Comparison of ENCODE assay signal across 12 cellular contexts in the genomic region with DNA sequence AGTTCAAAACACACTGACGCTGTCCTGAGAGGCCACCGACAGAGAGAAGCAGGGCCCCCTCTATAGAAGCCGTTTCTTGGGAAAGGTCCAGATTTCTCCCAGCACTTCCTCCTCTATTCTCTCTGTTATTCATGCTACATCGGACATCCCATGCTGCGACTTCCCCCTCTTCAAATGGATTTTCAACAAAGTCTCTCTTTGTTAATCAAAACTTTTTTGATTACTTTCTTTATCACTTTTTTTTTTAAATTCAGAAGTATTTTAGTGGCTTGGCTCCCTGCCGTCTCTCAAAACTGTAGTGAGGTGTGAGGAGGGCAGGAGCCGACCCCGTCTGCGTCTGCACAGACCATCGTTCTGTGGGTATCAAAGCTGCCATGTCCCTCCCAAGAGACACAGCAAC.
DNase-seq lines count a peak whose midpoint lies in the region; ATAC-seq and TF ChIP-seq lines count a peak whose summit lies in the region.
"Had no signal": no experiment of that assay in that cellular context is flagged by ENCODE, and none has a peak within 500 bp of the region (broad histone marks: within the 10 kb centered on the region; RNA-seq: fewer than 3 reads in every experiment).

No MANE protein-coding gene starts in this region.

- no peak for ATAC-seq in body of pancreas
- no peak for ATAC-seq in lower lobe of right lung
- ATAC-seq in GM21381 (IDR thresholded peaks at IDR 0.05; ENCODE audit: unreplicated experiment), result no peak

- POLR2A ChIA-PET in OCI-LY7 (lab: Charles Lee), result no interaction called here

- H3K27me3 ChIP-seq in HUES48 (ENCODE audit: control insufficient read depth, insufficient read depth, low read length) (no peaks in the 10 kb centered on the region), body of pancreas (no peaks in the 10 kb centered on the region), lower lobe of right lung (ENCODE audit: low read depth) (no peaks in the 10 kb centered on the region), subcutaneous abdominal adipose tissue (ENCODE audit: control insufficient read depth in 5 of 5, insufficient read depth in 4 of 5, low read length in 5 of 5) (no peaks in the 10 kb centered on the region)

- no peak overlapping the region for H2AFZ ChIP-seq in OCI-LY7 (ENCODE audit: low read length)

- no peak overlapping the region for H3K4me2 ChIP-seq in OCI-LY7 (ENCODE audit: low read length)
- H3K4me2 ChIP-seq: SK-N-SH had no signal

- peak overlapping the region; percentile 27 for H3K27ac ChIP-seq in HUES48 (ENCODE audit: low read depth, low read length)
- peak overlapping the region; percentile 18 to 83 (median 66) for H3K27ac ChIP-seq in body of pancreas
- peak overlapping the region; percentile 83 for H3K27ac ChIP-seq in lower lobe of right lung
- H3K27ac ChIP-seq in subcutaneous abdominal adipose tissue (ENCODE audit: low read depth, low read length), result peak overlapping the region; percentile 92
- no peak overlapping the region for H3K27ac ChIP-seq in OCI-LY7 (ENCODE audit: low read depth, low read length, poor library complexity, severe bottlenecking)

- H3K79me2 ChIP-seq in OCI-LY7 (ENCODE audit: insufficient read depth, low read depth, low read length), result no peaks in the 10 kb centered on the region

- DNase-seq in body of pancreas, result no peak
- DNase-seq in lower lobe of right lung, result no peak
- no peak for DNase-seq in NCI-H2227 treated with DMSO at 0.1 percent for 48 hours (lab: John Stamatoyannopoulos, UW)
- DNase-seq in OCI-LY7 (ENCODE audit: low spot score), result no peak
- DNase-seq: activated CD4-positive, alpha-beta T cell treated with anti-CD3 and anti-CD28 coated beads, Interleukin-2, amount 10 ng/mL, durations not matched to agents 24 days and 14 days; activated naive CD8-positive, alpha-beta T cell treated with anti-CD3 and anti-CD28 coated beads, Interleukin-2, amount 10 ng/mL, durations not matched to agents 7 days and 5 days; DND-41; NCI-H1436; SK-N-SH had no signal

- H3K4me1 ChIP-seq in HUES48 (ENCODE audit: control insufficient read depth, insufficient read depth, low read length) (peaks cover 21% of the 10 kb centered on the region; the same call in 1 of the 2 replicates), body of pancreas (peaks cover 18% of the 10 kb centered on the region), lower lobe of right lung (peaks cover 55% of the 10 kb centered on the region), subcutaneous abdominal adipose tissue (ENCODE audit: control insufficient read depth in 5 of 5, insufficient read depth in 5 of 5, low read length in 5 of 5) (peaks cover 24 to 60% (median 50%) of the 10 kb centered on the region in 5 donors), OCI-LY7 (ENCODE audit: insufficient read depth, low read length, poor library complexity, severe bottlenecking) (no peaks in the 10 kb centered on the region)

- no TSS peak for BruUV-seq in OCI-LY7 (replicated peaks; lab: Mats Ljungman, UMichigan)

- 51 to 59% methylated on average over 10 of the region's 10 CpGs for WGBS in body of pancreas, 2 donors

- H3K9me3 ChIP-seq in HUES48 (ENCODE audit: control insufficient read depth, insufficient read depth, low read length) (no peaks in the 10 kb centered on the region), body of pancreas (no peaks in the 10 kb centered on the region), lower lobe of right lung (no peaks in the 10 kb centered on the region), subcutaneous abdominal adipose tissue (ENCODE audit: control insufficient read depth in 5 of 5, low read length in 5 of 5) (no peaks in the 10 kb centered on the region), OCI-LY7 (ENCODE audit: low read length) (no peaks in the 10 kb centered on the region)
- H3K9me3 ChIP-seq: SK-N-SH had no signal

- intact Hi-C loops in body of pancreas (cut with DNase I), result no loop called here
- intact Hi-C loops in lower lobe of right lung (cut with DNase I), result no loop called here
- intact Hi-C loops in OCI-LY7 (cut with micrococcal nuclease; ENCODE audit: unreplicated experiment), result no loop called here

- H3K4me3 ChIP-seq in HUES48 (ENCODE audit: low read depth, low read length), result no peak overlapping the region
- no peak overlapping the region for H3K4me3 ChIP-seq in body of pancreas
- no peak overlapping the region for H3K4me3 ChIP-seq in lower lobe of right lung
- H3K4me3 ChIP-seq in subcutaneous abdominal adipose tissue (ENCODE audit: low read depth in 1 of 5, low read length in 5 of 5), result no peak overlapping the region
- H3K4me3 ChIP-seq in OCI-LY7 (ENCODE audit: low read depth, low read length, poor library complexity, severe bottlenecking), result no peak overlapping the region

- H3K36me3 ChIP-seq in HUES48 (ENCODE audit: control insufficient read depth, insufficient read depth, low read length), result no peaks in the 10 kb centered on the region
- no peaks in the 10 kb centered on the region for H3K36me3 ChIP-seq in body of pancreas (replicated peaks in 1 of 2; ENCODE audit: insufficient read depth in 1 of 2, low read depth in 2 of 2)
- H3K36me3 ChIP-seq in lower lobe of right lung, result no peaks in the 10 kb centered on the region
- no peaks in the 10 kb centered on the region for H3K36me3 ChIP-seq in subcutaneous abdominal adipose tissue (ENCODE audit: control insufficient read depth in 5 of 5, insufficient read depth in 5 of 5, low read length in 5 of 5)
- H3K36me3 ChIP-seq in OCI-LY7 (ENCODE audit: insufficient read depth, low read length), result no peaks in the 10 kb centered on the region

- H3K9me2 ChIP-seq in OCI-LY7 (ENCODE audit: insufficient read depth, low read length), result no peaks in the 10 kb centered on the region
- H3K9me2 ChIP-seq: SK-N-SH had no signal

- no peaks in the 10 kb centered on the region for H4K20me1 ChIP-seq in OCI-LY7 (ENCODE audit: insufficient read depth, low read length)

- CTCF ChIA-PET in OCI-LY7 (lab: Charles Lee; ENCODE audit: unreplicated experiment), result no interaction called here

- TF ChIP-seq POLR2A in body of pancreas (IDR thresholded peaks at IDR 0.05), result no peak

- TF ChIP-seq CTCF in body of pancreas (IDR thresholded peaks at IDR 0.05) (no peak), lower lobe of right lung (IDR thresholded peaks at IDR 0.05) (no peak), OCI-LY7 (conservative IDR thresholded peaks at IDR 0.05; ENCODE audit: low read length) (no peak)

- H3K9ac ChIP-seq in HUES48 (ENCODE audit: low read depth, low read length), result no peak overlapping the region
- no peak overlapping the region for H3K9ac ChIP-seq in subcutaneous abdominal adipose tissue (ENCODE audit: low read length in 5 of 5)
- H3K9ac ChIP-seq: SK-N-SH had no signal
